In the genomic region with DNA sequence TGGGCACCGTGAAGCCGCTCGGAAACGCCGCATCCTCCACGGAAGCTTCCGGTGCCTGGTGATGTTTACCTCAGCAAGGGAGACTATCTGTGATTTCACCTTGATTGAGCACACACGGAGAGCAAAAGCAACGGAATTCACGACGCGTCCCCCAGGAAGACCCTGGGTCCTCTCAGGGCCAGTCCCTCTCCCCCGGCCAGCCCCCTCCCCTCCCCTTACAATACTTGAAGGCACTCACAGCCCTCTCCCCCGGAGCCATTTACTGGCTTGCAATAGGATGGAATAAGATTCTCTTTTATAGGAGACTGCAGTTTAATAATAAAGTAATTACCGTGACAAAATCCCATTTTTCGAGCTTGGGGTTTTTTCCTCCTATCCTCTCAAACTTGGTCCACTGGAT, we compare ENCODE assay signal across 26 cellular contexts.
"Had no signal": no experiment of that assay in that cellular context is flagged by ENCODE, and none has a peak within 500 bp of the region (broad histone marks: within the 10 kb centered on the region; RNA-seq: fewer than 3 reads in every experiment).

No MANE protein-coding gene starts in this region.

- H3K9me3 Mint-ChIP-seq: naive thymus-derived CD8-positive, alpha-beta T cell; nephron; neural crest cell; stimulated activated memory B cell treated with anti-CD40 and anti-IgM and Interleukin-4, amounts not matched to agents 10 μg/mL and 1 μg/mL and 100 μg/mL, for 72 hours; stimulated activated naive CD8-positive, alpha-beta T cell treated with anti-CD3 and anti-CD28 coated beads, Interleukin-15, amount 100 ng/mL, for 72 hours; type B pancreatic cell had no signal

- H3K27ac Mint-ChIP-seq: naive thymus-derived CD8-positive, alpha-beta T cell; nephron; progenitor cell of endocrine pancreas; stimulated activated memory B cell treated with anti-CD40 and anti-IgM and Interleukin-4, amounts not matched to agents 10 μg/mL and 1 μg/mL and 100 μg/mL, for 72 hours; stimulated activated naive CD8-positive, alpha-beta T cell treated with anti-CD3 and anti-CD28 coated beads, Interleukin-15, amount 100 ng/mL, for 72 hours; type B pancreatic cell had no signal

- H3K4me3 ChIP-seq: hepatocyte, left lung, lower lobe of right lung, right atrium auricular region, right lobe of liver, smooth muscle cell, tibial nerve, uterus had no signal

- ATAC-seq: left colon; left lung; lower lobe of right lung; naive thymus-derived CD8-positive, alpha-beta T cell; right lobe of liver; stimulated activated memory B cell treated with anti-CD40 and anti-IgM and Interleukin-4, amounts not matched to agents 10 μg/mL and 1 μg/mL and 100 μg/mL, for 72 hours; stimulated activated naive CD8-positive, alpha-beta T cell treated with anti-CD3 and anti-CD28 coated beads, Interleukin-15, amount 100 ng/mL, for 72 hours had no signal

- H3K4me3 Mint-ChIP-seq: naive thymus-derived CD8-positive, alpha-beta T cell; nephron; neural crest cell; stimulated activated memory B cell treated with anti-CD40 and anti-IgM and Interleukin-4, amounts not matched to agents 10 μg/mL and 1 μg/mL and 100 μg/mL, for 72 hours; stimulated activated naive CD8-positive, alpha-beta T cell treated with anti-CD3 and anti-CD28 coated beads, Interleukin-15, amount 100 ng/mL, for 72 hours; type B pancreatic cell had no signal

- H3K36me3 ChIP-seq: left lung, lower lobe of right lung, right atrium auricular region, right lobe of liver, tibial nerve, uterus had no signal

- DNase-seq: kidney glomerular epithelial cell; left colon; left lung; lower lobe of right lung; mammary epithelial cell; mesenchymal stem cell; naive thymus-derived CD8-positive, alpha-beta T cell; nucleus accumbens; right lobe of liver; stimulated activated CD4-positive, alpha-beta T cell treated with anti-CD3 and anti-CD28 coated beads, Interleukin-1b, Interleukin-23, amount 100 ng/mL, for 48 hours; stimulated activated CD4-positive, alpha-beta T cell treated with anti-CD3 and anti-CD28 coated beads, Interleukin-2, amount 100 ng/mL, for 48 hours; stimulated activated CD4-positive, alpha-beta T cell treated with anti-CD3 and anti-CD28 coated beads, Interleukin-4, amount 100 ng/mL, for 4 hours; stimulated activated CD8-positive, alpha-beta memory T cell treated with anti-CD3 and anti-CD28 coated beads, Interleukin-4, amount 100 ng/mL, for 48 hours; stimulated activated naive CD4-positive, alpha-beta T cell treated with Interleukin-2 at 50 U/mL for 16 hours; stimulated activated naive CD8-positive, alpha-beta T cell treated with anti-CD3 and anti-CD28 coated beads, Interleukin-15, amount 100 ng/mL, for 72 hours; substantia nigra; uterus had no signal

- H3K36me3 Mint-ChIP-seq: naive thymus-derived CD8-positive, alpha-beta T cell; stimulated activated memory B cell treated with anti-CD40 and anti-IgM and Interleukin-4, amounts not matched to agents 10 μg/mL and 1 μg/mL and 100 μg/mL, for 72 hours; type B pancreatic cell had no signal

- H3K4me1 Mint-ChIP-seq: nephron had no signal

- H3K27me3 ChIP-seq: uterus had no signal
